Comparison of ENCODE assay signal across 7 cellular contexts in genomic region chr10:47468731-47469528, GRCh38. TPM values are rescaled to one million over a fixed set of nuclear protein-coding genes. Genes with fewer than 3 reads are reported as not detected.
"Had no signal": no experiment of that assay in that cellular context is flagged by ENCODE, and none has a peak within 500 bp of the region (broad histone marks: within the 10 kb centered on the region; RNA-seq: fewer than 3 reads in every experiment).

No MANE protein-coding gene starts in this region.

RNA-seq across cellular contexts. Expression of gene ANXA8, which starts 15.0 kb away (rescaled TPM):
- total RNA-seq: NCI-H460, Peyer's patch had no signal

RNA-seq across cellular contexts. Expression of gene FAM25G, which starts 22.6 kb away (rescaled TPM):
- total RNA-seq: M059J, NCI-H460, PC-3, Peyer's patch, Right ventricle myocardium superior, SJSA1 had no signal
- polyA plus RNA-seq: SK-N-SH had no signal
